In the genomic region with DNA sequence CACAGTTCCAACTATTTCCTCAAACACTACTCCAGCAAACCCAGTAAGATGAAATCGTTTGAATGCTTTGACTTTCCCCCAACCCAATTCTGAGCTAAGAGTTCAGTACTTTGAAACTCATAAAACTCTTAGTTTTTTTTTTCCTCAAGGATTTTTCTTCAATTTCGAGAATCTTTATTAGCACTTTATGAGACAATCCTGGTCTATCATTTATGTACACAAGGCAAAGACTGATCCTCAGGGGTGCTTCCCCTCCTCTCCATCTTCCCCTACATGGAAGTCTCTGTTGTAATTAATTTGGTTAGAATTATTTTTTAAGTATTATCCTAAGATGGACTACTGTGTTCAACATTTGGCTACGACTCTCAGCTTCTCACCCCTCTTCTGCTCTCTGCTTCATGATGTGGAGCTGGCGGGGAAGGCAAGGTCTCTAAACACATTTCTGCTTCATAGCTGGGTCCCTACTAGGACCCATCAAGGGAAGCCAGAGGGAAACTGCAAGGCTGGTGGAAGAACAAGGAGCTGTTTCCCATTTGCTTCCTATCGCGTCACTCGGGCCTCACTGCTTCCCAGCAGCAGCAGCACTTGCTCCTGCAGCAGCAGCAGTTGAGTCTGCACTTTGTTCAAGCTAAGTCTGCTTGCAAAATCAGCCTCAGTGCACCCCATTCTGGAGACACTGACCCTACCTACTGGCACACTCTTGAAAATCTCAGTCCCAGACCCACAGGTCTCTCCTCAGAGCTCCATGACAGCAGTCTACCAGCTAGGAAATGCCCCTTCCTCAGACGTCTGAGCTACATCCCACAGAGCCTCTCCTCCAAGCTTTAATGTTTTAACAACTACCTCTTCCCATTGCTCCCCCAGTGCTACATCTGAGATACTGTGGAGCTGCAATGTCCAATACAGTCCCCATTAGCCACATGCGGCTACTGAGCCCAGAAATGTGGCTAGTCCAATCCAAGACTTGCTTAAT, we compare ENCODE assay signal across 1 cellular context.
TF ChIP-seq lines count a peak whose summit lies in the region.

No MANE protein-coding gene starts in this region.

TF ChIP-seq in WTC11, 78 proteins besides CTCF, POLR2A, EP300 and RAD21 (continued from another document):
- TF ChIP-seq, protein P1, sequence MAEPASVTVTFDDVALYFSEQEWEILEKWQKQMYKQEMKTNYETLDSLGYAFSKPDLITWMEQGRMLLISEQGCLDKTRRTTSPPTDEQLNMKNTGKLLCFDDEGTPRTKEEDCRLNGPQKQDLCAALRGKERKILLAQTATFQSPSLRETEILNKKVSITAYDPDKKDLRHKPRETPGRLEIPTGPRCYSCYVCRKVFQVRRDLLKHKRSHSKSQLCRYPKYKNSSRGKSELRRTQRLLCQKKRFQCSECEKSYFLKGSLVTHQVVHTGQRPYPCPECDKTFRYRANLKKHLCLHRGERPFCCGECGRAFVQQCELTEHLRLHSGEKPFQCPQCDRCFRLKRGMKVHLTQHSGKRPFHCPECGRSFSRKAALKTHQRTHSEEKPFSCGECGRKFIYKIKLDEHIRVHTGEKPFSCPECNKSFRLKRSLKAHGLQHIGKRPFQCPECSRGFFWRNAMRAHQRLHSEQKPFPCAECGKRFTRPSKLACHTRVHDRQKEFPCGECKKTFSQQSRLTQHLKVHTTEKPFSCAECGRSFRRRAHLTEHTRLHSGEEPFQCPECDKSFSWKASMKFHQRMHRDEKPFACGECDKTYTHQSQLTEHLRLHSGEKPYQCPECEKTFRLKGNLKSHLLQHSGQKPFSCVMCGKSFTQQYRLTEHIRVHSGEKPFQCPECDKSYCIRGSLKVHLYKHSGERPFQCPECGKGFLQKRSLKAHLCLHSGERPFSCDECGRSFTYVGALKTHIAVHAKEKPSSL (CRISPR knock-in tag; conservative IDR thresholded peaks at IDR 0.05): no peak
- TF ChIP-seq ZNF263 (CRISPR knock-in tag; IDR thresholded peaks at IDR 0.05; ENCODE audit: low read depth) (no peak), FOXP1 (CRISPR knock-in tag; IDR thresholded peaks at IDR 0.05; ENCODE audit: borderline replicate concordance) (no peak), PRDM15 (CRISPR knock-in tag; IDR thresholded peaks at IDR 0.05) (no peak), SMAD3 (CRISPR knock-in tag; IDR thresholded peaks at IDR 0.05; ENCODE audit: borderline replicate concordance) (no peak), MXD4 (CRISPR knock-in tag; IDR thresholded peaks at IDR 0.05; ENCODE audit: borderline replicate concordance) (no peak), TEAD4 (CRISPR knock-in tag; IDR thresholded peaks at IDR 0.05) (no peak), ZNF232 (CRISPR knock-in tag; IDR thresholded peaks at IDR 0.05) (no peak), RORB (CRISPR knock-in tag; IDR thresholded peaks at IDR 0.05) (no peak)
- TF ChIP-seq, protein P2, sequence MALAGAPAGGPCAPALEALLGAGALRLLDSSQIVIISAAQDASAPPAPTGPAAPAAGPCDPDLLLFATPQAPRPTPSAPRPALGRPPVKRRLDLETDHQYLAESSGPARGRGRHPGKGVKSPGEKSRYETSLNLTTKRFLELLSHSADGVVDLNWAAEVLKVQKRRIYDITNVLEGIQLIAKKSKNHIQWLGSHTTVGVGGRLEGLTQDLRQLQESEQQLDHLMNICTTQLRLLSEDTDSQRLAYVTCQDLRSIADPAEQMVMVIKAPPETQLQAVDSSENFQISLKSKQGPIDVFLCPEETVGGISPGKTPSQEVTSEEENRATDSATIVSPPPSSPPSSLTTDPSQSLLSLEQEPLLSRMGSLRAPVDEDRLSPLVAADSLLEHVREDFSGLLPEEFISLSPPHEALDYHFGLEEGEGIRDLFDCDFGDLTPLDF (CRISPR knock-in tag; IDR thresholded peaks at IDR 0.05): no peak
